8 cellular contexts compared by ENCODE assay signal in genomic region chr19:38692458-38693379, GRCh38. TPM values are rescaled to one million over a fixed set of nuclear protein-coding genes. Genes with fewer than 3 reads are reported as not detected.
A peak's percentile ranks its signal among the peaks of the same experiment; 100 is the strongest.
DNase-seq lines count a peak whose midpoint lies in the region; ATAC-seq and TF ChIP-seq lines count a peak whose summit lies in the region.

No MANE protein-coding gene starts in this region.

- peaks cover 22% of the 10 kb centered on the region; the same call in 1 of the 2 replicates for H3K36me3 ChIP-seq in HUES64 (ENCODE audit: insufficient read depth, low read length)
- peaks cover 0 to 25% of the 10 kb centered on the region in 2 donors for H3K36me3 ChIP-seq in left lung

- DNase-seq in left lung (no peak), substantia nigra (lab: John Stamatoyannopoulos, UW) (peak in 2 of 49 donors; percentile 25 to 37), G401 (ENCODE audit: low spot score) (no peak), KG1 (lab: John Stamatoyannopoulos, UW) (no peak), amniotic stem cell (lab: John Stamatoyannopoulos, UW) (no peak), left colon (no peak)

- ATAC-seq in left lung = no peak
- no peak for ATAC-seq in left colon

- intact Hi-C loops in left lung (cut with DNase I) (no loop called here), left colon (cut with DNase I, micrococcal nuclease) (no loop called here)

- peak overlapping the region; percentile 75 to 96 (median 85) for H3K27ac Mint-ChIP-seq in brain

- H3K9me3 Mint-ChIP-seq in brain = no peaks in the 10 kb centered on the region

- peaks cover 30% of the 10 kb centered on the region for H3K4me1 ChIP-seq in HUES64 (ENCODE audit: insufficient read depth, low read length)
- H3K4me1 ChIP-seq in left lung = peaks cover 25 to 98% of the 10 kb centered on the region in 2 donors

- H3K36me3 Mint-ChIP-seq in brain = peaks cover 37% of the 10 kb centered on the region

- H3K27me3 Mint-ChIP-seq in brain = no peaks in the 10 kb centered on the region

- peaks cover 67% of the 10 kb centered on the region for H3K4me1 Mint-ChIP-seq in brain

- 80% methylated on average over 25 of the region's 25 CpGs for WGBS in HUES64

- H3K9me3 ChIP-seq in HUES64 (ENCODE audit: insufficient read depth, low read depth, low read length) = no peaks in the 10 kb centered on the region
- H3K9me3 ChIP-seq in left lung = no peaks in the 10 kb centered on the region

- in situ Hi-C loops in G401 (cut with HindIII; ENCODE audit: low sequenced_read_pairs) = no loop called here

- H3K9ac ChIP-seq in HUES64 (ENCODE audit: low read depth, low read length) = peak overlapping the region; percentile 61

- H3K4me3 ChIP-seq in HUES64 (ENCODE audit: low read length) (no peak overlapping the region; the same call in 1 of the 2 replicates), left lung (no peak overlapping the region)

- peak overlapping the region in 2 of 5 experiments; percentile 18 to 23 for H3K4me3 Mint-ChIP-seq in brain

- TF ChIP-seq CTCF in brain (conservative IDR thresholded peaks at IDR 0.05) (no peak), left lung (IDR thresholded peaks at IDR 0.05) (no peak)

- H3K27ac ChIP-seq in HUES64 (ENCODE audit: low read depth, low read length) = peak overlapping the region; percentile 63
- peak overlapping the region; percentile 86 for H3K27ac ChIP-seq in left lung
- H3K27ac ChIP-seq in substantia nigra (ENCODE audit: low read depth, low read length, poor library complexity, severe bottlenecking) = peak overlapping the region; percentile 68

- H3K27me3 ChIP-seq in HUES64 (ENCODE audit: insufficient read depth, low read length) = no peaks in the 10 kb centered on the region
- no peaks in the 10 kb centered on the region for H3K27me3 ChIP-seq in left lung

RNA-seq across cellular contexts. Expression of gene ACTN4, which starts 45.3 kb away (rescaled TPM):
- 227 TPM for polyA plus RNA-seq in HUES64 (2013, experiment 1 of 2)
- 242 TPM for polyA plus RNA-seq in HUES64 (2013, experiment 2 of 2)
- polyA plus RNA-seq in brain (ENCODE audit: insufficient read depth, low read depth, low replicate concordance) = 379 TPM
- total RNA-seq in left lung = 100 to 1,000 TPM; 576 to 647 TPM
- 173 and 182 TPM in 2 replicates for total RNA-seq in G401 (2014; rRNA removed; shearing (Covaris generic))
- 1,000 to 10,000 TPM in 1 of 2 donors, 100 to 1,000 TPM in 1; 971 to 1,150 TPM for total RNA-seq in left colon

RNA-seq across cellular contexts. Expression of gene CAPN12, which starts 51.6 kb away (rescaled TPM):
- 4.6 TPM for polyA plus RNA-seq in HUES64 (2013, experiment 1 of 2)
- polyA plus RNA-seq in HUES64 (2013, experiment 2 of 2) = 6.1 TPM
- polyA plus RNA-seq in brain (ENCODE audit: insufficient read depth, low read depth, low replicate concordance) = 0.44 TPM
- total RNA-seq in left lung (1 to 10 TPM; 1.7 to 4.5 TPM), left colon (10 to 100 TPM; 10.1 to 10.2 TPM)
- total RNA-seq in G401 (2014; rRNA removed; shearing (Covaris generic)) = 5.3 and 5.8 TPM in 2 replicates
